In the genomic region with DNA sequence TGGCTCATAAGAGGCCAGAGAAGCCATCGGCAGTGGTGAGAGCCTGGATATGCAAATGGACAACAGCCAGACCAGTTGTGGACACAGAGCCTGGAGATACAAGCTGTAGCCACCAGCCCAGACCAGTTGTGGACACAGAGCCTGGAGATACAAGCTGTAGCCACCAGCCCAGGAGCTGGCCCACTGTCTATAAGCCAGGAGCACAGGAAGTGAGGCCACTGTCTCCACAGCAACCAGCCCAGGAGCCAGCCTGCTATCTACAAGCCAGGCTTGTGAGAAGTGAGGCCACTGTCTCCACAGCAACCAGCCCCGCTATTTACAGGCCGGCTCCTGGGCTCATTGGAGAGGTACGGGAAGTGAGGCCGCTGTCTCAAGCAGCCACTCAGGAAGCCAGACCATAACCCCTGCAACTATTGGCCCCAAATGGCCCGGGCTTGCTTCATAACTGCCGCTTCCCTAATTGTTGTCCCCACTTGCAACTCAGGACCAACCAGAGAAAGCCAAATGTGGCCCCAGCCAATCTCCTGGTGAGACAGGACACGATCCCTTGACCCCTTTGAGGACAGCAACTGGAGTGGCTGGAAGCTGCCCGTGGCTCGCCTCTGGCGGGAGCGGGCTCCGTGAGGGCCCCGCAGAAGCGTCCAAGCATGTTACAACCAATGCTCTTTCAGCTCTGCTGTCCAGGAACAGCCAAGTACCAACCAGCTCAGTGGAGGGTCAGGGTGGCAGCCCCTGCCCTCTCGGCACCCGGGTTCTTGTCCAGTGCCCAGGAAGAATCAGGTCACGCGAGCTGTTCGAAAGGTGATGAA, we compare ENCODE assay signal across 9 cellular contexts. TPM values are rescaled to one million over a fixed set of nuclear protein-coding genes. Genes with fewer than 3 reads are reported as not detected.
A peak's percentile ranks its signal among the peaks of the same experiment; 100 is the strongest.
DNase-seq lines count a peak whose midpoint lies in the region; ATAC-seq and TF ChIP-seq lines count a peak whose summit lies in the region.
"Had no signal": no experiment of that assay in that cellular context is flagged by ENCODE, and none has a peak within 500 bp of the region (broad histone marks: within the 10 kb centered on the region; RNA-seq: fewer than 3 reads in every experiment).

No MANE protein-coding gene starts in this region.

- peak overlapping the region in 1 of 2 donors; percentile 35 for H3K27ac ChIP-seq in lung (ENCODE audit: low read depth in 1 of 2, low read length in 1 of 2)
- H3K27ac ChIP-seq in A673 (ENCODE audit: low read depth, low read length, poor library complexity, severe bottlenecking): no peak overlapping the region
- no peak overlapping the region for H3K27ac ChIP-seq in esophagus squamous epithelium

- POLR2A ChIA-PET in activated naive CD8-positive, alpha-beta T cell treated with anti-CD3 and anti-CD28 coated beads, Interleukin-2, amount 10 ng/mL, durations not matched to agents 7 days and 5 days (lab: Charles Lee): no interaction called here
- POLR2A ChIA-PET in A673 (lab: Charles Lee; ENCODE audit: low non-redundant PET): no interaction called here

- H3K36me3 ChIP-seq in lung (ENCODE audit: control insufficient read depth in 2 of 2, insufficient read depth in 2 of 2, low read length in 2 of 2) (no peaks in the 10 kb centered on the region), A673 (ENCODE audit: insufficient read depth, low read length, poor library complexity, severe bottlenecking) (no peaks in the 10 kb centered on the region), esophagus squamous epithelium (no peaks in the 10 kb centered on the region)

- CTCF ChIA-PET in A673 (lab: Charles Lee): interaction anchor here (0.5 kb wide), 1 partner anchor 9 kb away, joined by 3 read pairs; no protein-coding TSS in a partner anchor

- intact Hi-C loops in A673 (cut with micrococcal nuclease; ENCODE audit: unreplicated experiment) (loop anchor here (10.0 kb wide), 1 partner anchor 666 kb away; no protein-coding TSS in a partner anchor), esophagus squamous epithelium (cut with DNase I) (loop anchor here (10.0 kb wide), 1 partner anchor 144 kb away; no protein-coding TSS in a partner anchor)

- H3K36me3 Mint-ChIP-seq in activated naive CD8-positive, alpha-beta T cell treated with anti-CD3 and anti-CD28 coated beads, Interleukin-2, amount 10 ng/mL, durations not matched to agents 7 days and 5 days: no peaks in the 10 kb centered on the region
- H3K36me3 Mint-ChIP-seq: activated naive CD8-positive, alpha-beta T cell had no signal

- peaks cover 0 to 2% of the 10 kb centered on the region in 2 donors for H3K9me3 ChIP-seq in lung (ENCODE audit: control insufficient read depth in 2 of 2, insufficient read depth in 1 of 2, low read length in 1 of 2)
- H3K9me3 ChIP-seq in A673 (ENCODE audit: low read depth, low read length, poor library complexity, severe bottlenecking): no peaks in the 10 kb centered on the region
- no peaks in the 10 kb centered on the region for H3K9me3 ChIP-seq in esophagus squamous epithelium

- no peak overlapping the region for H3K4me3 Mint-ChIP-seq in activated naive CD8-positive, alpha-beta T cell treated with anti-CD3 and anti-CD28 coated beads, Interleukin-2, amount 10 ng/mL, durations not matched to agents 7 days and 5 days
- H3K4me3 Mint-ChIP-seq: activated naive CD8-positive, alpha-beta T cell had no signal

- H3K27me3 ChIP-seq in lung (ENCODE audit: control insufficient read depth, insufficient read depth) (no peaks in the 10 kb centered on the region), A673 (replicated peaks; ENCODE audit: insufficient read depth, low read depth, low read length, poor library complexity) (peaks cover 2% of the 10 kb centered on the region), esophagus squamous epithelium (peaks cover 0 to 78% (median 0%) of the 10 kb centered on the region in 4 donors)

- H3K27me3 Mint-ChIP-seq in activated naive CD8-positive, alpha-beta T cell treated with anti-CD3 and anti-CD28 coated beads, Interleukin-2, amount 10 ng/mL, durations not matched to agents 7 days and 5 days: peaks cover 12% of the 10 kb centered on the region

- TF ChIP-seq POLR2A in esophagus squamous epithelium (IDR thresholded peaks at IDR 0.05): no peak

- DNase-seq in NCI-H1092 treated with DMSO at 0.1 percent for 48 hours (lab: John Stamatoyannopoulos, UW): peak; percentile 93
- DNase-seq in activated naive CD8-positive, alpha-beta T cell treated with anti-CD3 and anti-CD28 coated beads, Interleukin-2, amount 10 ng/mL, durations not matched to agents 7 days and 5 days: peak; percentile 46
- DNase-seq in lung (ENCODE audit: low spot score): peak; percentile 78
- DNase-seq in A673 (ENCODE audit: low spot score): no peak
- no peak for DNase-seq in esophagus squamous epithelium (lab: John Stamatoyannopoulos, UW)

- H3K9me3 Mint-ChIP-seq in activated naive CD8-positive, alpha-beta T cell treated with anti-CD3 and anti-CD28 coated beads, Interleukin-2, amount 10 ng/mL, durations not matched to agents 7 days and 5 days: no peaks in the 10 kb centered on the region

- TF ChIP-seq CTCF in lung (IDR thresholded peaks at IDR 0.05; ENCODE audit: control extremely low read depth, extremely low read depth) (no peak), A673 (conservative IDR thresholded peaks at IDR 0.05; ENCODE audit: low read depth, low read length) (no peak), esophagus squamous epithelium (IDR thresholded peaks at IDR 0.05) (no peak)

- ATAC-seq in GM19351 (IDR thresholded peaks at IDR 0.05; ENCODE audit: unreplicated experiment) (peak; percentile 66), lung (ENCODE audit: insufficient read depth, low FRiP score) (peak; percentile 55), GM19455 (IDR thresholded peaks at IDR 0.05; ENCODE audit: unreplicated experiment) (no peak), HG03135 (IDR thresholded peaks at IDR 0.05; ENCODE audit: unreplicated experiment) (no peak)
- peak; percentile 92 for ATAC-seq in activated naive CD8-positive, alpha-beta T cell treated with anti-CD3 and anti-CD28 coated beads, Interleukin-2, amount 10 ng/mL, durations not matched to agents 7 days and 5 days (ENCODE audit: low read depth)

- peaks cover 6% of the 10 kb centered on the region for H3K4me1 Mint-ChIP-seq in activated naive CD8-positive, alpha-beta T cell treated with anti-CD3 and anti-CD28 coated beads, Interleukin-2, amount 10 ng/mL, durations not matched to agents 7 days and 5 days

- H3K4me3 ChIP-seq in lung: no peak overlapping the region
- no peak overlapping the region for H3K4me3 ChIP-seq in A673 (ENCODE audit: low read depth, low read length, poor library complexity, severe bottlenecking)
- no peak overlapping the region for H3K4me3 ChIP-seq in esophagus squamous epithelium

- WGBS in lung, 2 donors: 47 to 58% methylated on average over 20 of the region's 20 CpGs
- WGBS in esophagus squamous epithelium, 2 donors: 73 to 91% methylated on average over 6 to 11 of the region's 20 CpGs

- no TSS peak for BruUV-seq in A673 (replicated peaks; lab: Mats Ljungman, UMichigan)

- H3K4me1 ChIP-seq in lung (ENCODE audit: control insufficient read depth in 2 of 2, insufficient read depth in 2 of 2, low read length in 2 of 2): peaks cover 0 to 6% of the 10 kb centered on the region in 2 donors
- no peaks in the 10 kb centered on the region for H3K4me1 ChIP-seq in A673 (ENCODE audit: insufficient read depth, low read length, poor library complexity, severe bottlenecking)
- peaks cover 0 to 9% (median 0%) of the 10 kb centered on the region in 3 donors for H3K4me1 ChIP-seq in esophagus squamous epithelium

- no peak overlapping the region for H3K27ac Mint-ChIP-seq in activated naive CD8-positive, alpha-beta T cell treated with anti-CD3 and anti-CD28 coated beads, Interleukin-2, amount 10 ng/mL, durations not matched to agents 7 days and 5 days
- H3K27ac Mint-ChIP-seq: activated naive CD8-positive, alpha-beta T cell had no signal

RNA-seq across cellular contexts. Expression of gene CNPY1, which starts 44.1 kb away (rescaled TPM):
- not detected for total RNA-seq in activated naive CD8-positive, alpha-beta T cell treated with anti-CD3 and anti-CD28 coated beads, Interleukin-2, amount 10 ng/mL, durations not matched to agents 7 days and 5 days
- total RNA-seq in lung (not detected), A673 (2021) (not detected in 2 replicates), esophagus squamous epithelium (not detected)
- not detected for polyA plus RNA-seq in lung

RNA-seq across cellular contexts. Expression of gene RBM33, which starts 54.0 kb away (rescaled TPM):
- total RNA-seq in activated naive CD8-positive, alpha-beta T cell treated with anti-CD3 and anti-CD28 coated beads, Interleukin-2, amount 10 ng/mL, durations not matched to agents 7 days and 5 days: 100 to 1,000 TPM; 119 to 122 TPM
- total RNA-seq in lung: 10 to 100 TPM; 60.6 to 99.6 TPM
- polyA plus RNA-seq in lung: 10 to 100 TPM; 15.3 to 25.9 TPM
- 73.6 and 75.9 TPM in 2 replicates for total RNA-seq in A673 (2021)
- total RNA-seq in esophagus squamous epithelium: 10 to 100 TPM; 20.3 to 45.6 (median 26.9) TPM

Comparison
In these comparisons a context has a peak if more than half of its experiments do, and no peak if none do; other contexts are left out.
1. ATAC-seq: peak in GM19351 (single experiment), activated naive CD8-positive, alpha-beta T cell treated with anti-CD3 and anti-CD28 coated beads, Interleukin-2, amount 10 ng/mL, durations not matched to agents 7 days and 5 days (single experiment) and lung (single experiment); none in GM19455 (single experiment) and HG03135 (single experiment).
2. DNase-seq: peak in NCI-H1092 treated with DMSO at 0.1 percent for 48 hours (single experiment), activated naive CD8-positive, alpha-beta T cell treated with anti-CD3 and anti-CD28 coated beads, Interleukin-2, amount 10 ng/mL, durations not matched to agents 7 days and 5 days (single experiment) and lung (single experiment); none in A673 (single experiment) and esophagus squamous epithelium (single experiment).